In the genomic region with DNA sequence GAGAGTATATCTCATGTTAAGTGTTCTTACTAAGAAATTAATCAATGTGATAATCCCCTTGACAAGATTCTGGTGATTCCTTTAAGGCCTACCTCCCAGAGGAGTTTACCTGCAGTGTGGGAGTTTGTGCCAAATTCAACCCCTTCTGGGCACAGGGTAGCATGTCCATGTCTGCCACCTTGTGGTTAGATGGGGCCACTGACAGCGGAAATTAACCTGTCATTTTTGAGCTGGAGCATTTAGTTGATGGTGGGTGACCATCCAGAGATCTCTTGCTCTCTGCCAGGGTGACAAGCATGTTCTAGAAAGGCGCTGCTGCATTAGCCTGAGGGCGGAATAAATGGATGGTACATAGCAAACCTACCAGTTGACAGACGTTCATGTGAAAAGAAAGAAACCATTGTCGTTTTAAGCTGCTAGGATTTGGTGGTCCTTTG, we compare ENCODE assay signal across 9 cellular contexts.
DNase-seq lines count a peak whose midpoint lies in the region; ATAC-seq and TF ChIP-seq lines count a peak whose summit lies in the region.
"Had no signal": no experiment of that assay in that cellular context is flagged by ENCODE, and none has a peak within 500 bp of the region (broad histone marks: within the 10 kb centered on the region; RNA-seq: fewer than 3 reads in every experiment).

No MANE protein-coding gene starts in this region.

- peaks cover 4% of the 10 kb centered on the region for H3K27me3 Mint-ChIP-seq in activated T-cell treated with anti-CD3 and anti-CD28 coated beads, Interleukin-2, amount 50 U/mL, for 72 hours (ENCODE audit: low read depth)
- H3K27me3 Mint-ChIP-seq: dendritic cell treated with granulocyte-macrophage colony-stimulating factor and Interleukin-4, amounts not matched to agents 40 ng/mL and 50 ng/mL, for 4 days had no signal

- H3K36me3 ChIP-seq in sigmoid colon = no peaks in the 10 kb centered on the region

- no peaks in the 10 kb centered on the region for H3K36me3 Mint-ChIP-seq in activated T-cell treated with anti-CD3 and anti-CD28 coated beads, Interleukin-2, amount 50 U/mL, for 72 hours (ENCODE audit: insufficient read depth in 2 of 2)

- TF ChIP-seq CTCF in sigmoid colon (IDR thresholded peaks at IDR 0.05) = peak in 3 of 4 experiments; percentile 14 to 35 (median 34)

- H3K9me3 ChIP-seq in sigmoid colon = no peaks in the 10 kb centered on the region

- H3K27ac ChIP-seq in sigmoid colon = no peak overlapping the region

- no peak overlapping the region for H3K4me3 ChIP-seq in sigmoid colon

- H3K27ac Mint-ChIP-seq in activated T-cell treated with anti-CD3 and anti-CD28 coated beads, Interleukin-2, amount 50 U/mL, for 72 hours = no peak overlapping the region
- H3K27ac Mint-ChIP-seq: dendritic cell treated with granulocyte-macrophage colony-stimulating factor and Interleukin-4, amounts not matched to agents 40 ng/mL and 50 ng/mL, for 4 days had no signal

- intact Hi-C loops in sigmoid colon (cut with DNase I) = loop anchor here (10.0 kb wide), 1 partner anchor 202 kb away; no protein-coding TSS in a partner anchor

- H3K4me1 Mint-ChIP-seq in activated T-cell treated with anti-CD3 and anti-CD28 coated beads, Interleukin-2, amount 50 U/mL, for 72 hours (ENCODE audit: low read depth) = peaks cover 5% of the 10 kb centered on the region

- DNase-seq in DMS153 treated with DMSO at 0.1 percent for 48 hours (lab: John Stamatoyannopoulos, UW; ENCODE audit: unreplicated experiment) (peak; percentile 43), OCI-M1 (lab: John Stamatoyannopoulos, UW) (peak; percentile 82), germinal center (ENCODE audit: low spot score) (peak; percentile 57), sigmoid colon (no peak), mesenteric fat pad (ENCODE audit: low spot score) (no peak)
- DNase-seq in activated T-cell treated with anti-CD3 and anti-CD28 coated beads, Interleukin-2, amount 50 U/mL, for 72 hours = peak; percentile 43 to 50

- no peak for TF ChIP-seq POLR2A in sigmoid colon (IDR thresholded peaks at IDR 0.05)

- no peaks in the 10 kb centered on the region for H3K4me1 ChIP-seq in sigmoid colon

- H3K27me3 ChIP-seq in sigmoid colon = no peaks in the 10 kb centered on the region

- WGBS in sigmoid colon, 2 donors = 31 to 33% methylated on average over 5 of the region's 5 CpGs

- peak; percentile 96 for ATAC-seq in GM21360 (IDR thresholded peaks at IDR 0.05; ENCODE audit: unreplicated experiment)
- ATAC-seq in HG03565 (IDR thresholded peaks at IDR 0.05; ENCODE audit: unreplicated experiment) = peak; percentile 89
- ATAC-seq in activated T-cell treated with anti-CD3 and anti-CD28 coated beads, Interleukin-2, amount 50 U/mL, for 72 hours (replicated peaks in 1 of 2) = peak; percentile 66 to 69

- no peak for TF ChIP-seq EP300 in sigmoid colon (IDR thresholded peaks at IDR 0.05)

- H3K4me3 Mint-ChIP-seq in activated T-cell treated with anti-CD3 and anti-CD28 coated beads, Interleukin-2, amount 50 U/mL, for 72 hours = no peak overlapping the region
- H3K4me3 Mint-ChIP-seq: dendritic cell treated with granulocyte-macrophage colony-stimulating factor and Interleukin-4, amounts not matched to agents 40 ng/mL and 50 ng/mL, for 4 days had no signal

- no peaks in the 10 kb centered on the region for H3K9me3 Mint-ChIP-seq in activated T-cell treated with anti-CD3 and anti-CD28 coated beads, Interleukin-2, amount 50 U/mL, for 72 hours
- H3K9me3 Mint-ChIP-seq: dendritic cell treated with granulocyte-macrophage colony-stimulating factor and Interleukin-4, amounts not matched to agents 40 ng/mL and 50 ng/mL, for 4 days had no signal

Comparison
In these comparisons a context has a peak if more than half of its experiments do, and no peak if none do; other contexts are left out.
1. DNase-seq: peak in DMS153 treated with DMSO at 0.1 percent for 48 hours (single experiment), OCI-M1 (single experiment), activated T-cell treated with anti-CD3 and anti-CD28 coated beads, Interleukin-2, amount 50 U/mL, for 72 hours (2 of 2) and germinal center (single experiment); none in sigmoid colon (single experiment) and mesenteric fat pad (single experiment).
2. Peak in every context shown above with its lines, with median percentiles within 50 percentile points of each other: ATAC-seq.